8 cellular contexts compared by ENCODE assay signal in genomic region chr1:226662704-226663326, GRCh38.
DNase-seq lines count a peak whose midpoint lies in the region; ATAC-seq, FAIRE-seq and TF ChIP-seq lines count a peak whose summit lies in the region.

No MANE protein-coding gene starts in this region.

- no peaks in the 10 kb centered on the region for H3K36me3 Mint-ChIP-seq in astrocyte (ENCODE audit: low read depth, unreplicated experiment)

- ATAC-seq in GM19463 (IDR thresholded peaks at IDR 0.05; ENCODE audit: unreplicated experiment) (peak; percentile 94), HG03575 (IDR thresholded peaks at IDR 0.05; ENCODE audit: extremely low read depth, insufficient number of reproducible peaks, low FRiP score, unreplicated experiment) (peak; percentile 90)

- peaks cover 46% of the 10 kb centered on the region for H3K4me1 Mint-ChIP-seq in astrocyte (ENCODE audit: low read depth, unreplicated experiment)

- peak overlapping the region; percentile 81 for H3K4me2 ChIP-seq in astrocyte (ENCODE audit: low read length)

- H3K27ac ChIP-seq in astrocyte (ENCODE audit: low read depth, low read length): peak overlapping the region; percentile 89

- no peaks in the 10 kb centered on the region for H3K9me3 ChIP-seq in astrocyte (ENCODE audit: insufficient read depth, low read depth, low read length)

- DNase-seq in C1 segment of cervical spinal cord (lab: John Stamatoyannopoulos, UW) (peak in 10 of 14 donors; percentile 26 to 92 (median 62)), T-helper 2 cell (peak; percentile 32 to 99 (median 77)), astrocyte (ENCODE audit: low read depth) (peak; percentile 94), iris pigment epithelial cell (ENCODE audit: low read depth) (peak; percentile 94), NCI-H774 (lab: John Stamatoyannopoulos, UW) (no peak)
- DNase-seq in stimulated activated CD4-positive, alpha-beta T cell treated with anti-CD3 and anti-CD28 coated beads, Interleukin-2, amount 100 ng/mL, for 4 hours (ENCODE audit: low read depth): peak; percentile 78

- no peaks in the 10 kb centered on the region for H3K27me3 Mint-ChIP-seq in astrocyte (ENCODE audit: low read depth, unreplicated experiment)

- peaks cover 4% of the 10 kb centered on the region for H3K79me2 ChIP-seq in astrocyte (ENCODE audit: insufficient read depth, low read length)

- peak overlapping the region; percentile 27 for H3K4me3 Mint-ChIP-seq in astrocyte (ENCODE audit: unreplicated experiment)

- peak overlapping the region; percentile 78 for H3K9ac ChIP-seq in astrocyte (ENCODE audit: low read length)

- H3K36me3 ChIP-seq in astrocyte (ENCODE audit: insufficient read depth, low read length): no peaks in the 10 kb centered on the region

- no peaks in the 10 kb centered on the region for H3K9me3 Mint-ChIP-seq in astrocyte (ENCODE audit: unreplicated experiment)

- H2AFZ ChIP-seq in astrocyte (ENCODE audit: low read depth, low read length): peak overlapping the region; percentile 13

- H3K27me3 ChIP-seq in astrocyte (ENCODE audit: insufficient read depth, low read length): no peaks in the 10 kb centered on the region

- peak overlapping the region; percentile 83 for H3K27ac Mint-ChIP-seq in astrocyte (ENCODE audit: unreplicated experiment)

- no peaks in the 10 kb centered on the region for H4K20me1 ChIP-seq in astrocyte (ENCODE audit: insufficient read depth, low read length)

- TF ChIP-seq CTCF in astrocyte (IDR thresholded peaks at IDR 0.05; ENCODE audit: insufficient read depth, low read depth, low read length): no peak

- peaks cover 41% of the 10 kb centered on the region for H3K4me1 ChIP-seq in astrocyte (ENCODE audit: insufficient read depth, low read length)

- peak; percentile 98 for FAIRE-seq in astrocyte (lab: Jason Lieb, UNC)

- H3K4me3 ChIP-seq in astrocyte (ENCODE audit: insufficient read depth, low read depth, low read length): no peak overlapping the region
